In genomic region chr12:43540474-43540873, GRCh38 we compare ENCODE assay signal across 18 cellular contexts. TPM values are rescaled to one million over a fixed set of nuclear protein-coding genes. Genes with fewer than 3 reads are reported as not detected.
"Had no signal": no experiment of that assay in that cellular context is flagged by ENCODE, and none has a peak within 500 bp of the region (broad histone marks: within the 10 kb centered on the region; RNA-seq: fewer than 3 reads in every experiment).

No MANE protein-coding gene starts in this region.

- H3K9me3 ChIP-seq: sigmoid colon, suprapubic skin had no signal

- H3K4me1 ChIP-seq: sigmoid colon, suprapubic skin had no signal

- H3K4me3 ChIP-seq: sigmoid colon, suprapubic skin had no signal

- H3K27ac ChIP-seq: brain microvascular endothelial cell, sigmoid colon, suprapubic skin had no signal

- H3K36me3 ChIP-seq: brain microvascular endothelial cell, sigmoid colon, suprapubic skin had no signal

- DNase-seq: activated CD4-positive, alpha-beta T cell treated with anti-CD3 and anti-CD28 coated beads, Interleukin-2, amount 50 U/mL, for 48 hours; activated CD4-positive, CD25-positive, alpha-beta regulatory T cell treated with anti-CD3 and anti-CD28 coated beads, Interleukin-2, amount 50 U/mL, for 72 hours; activated CD8-positive, alpha-beta memory T cell treated with anti-CD3 and anti-CD28 coated beads, Interleukin-2, amount 10 ng/mL, durations not matched to agents 7 days and 5 days; activated gamma-delta T cell; activated T-cell treated with anti-CD3 and anti-CD28 coated beads, Interleukin-2, amount 50 U/mL, for 24 hours; brain microvascular endothelial cell; cerebellar nuclear complex; glutamatergic neuron; sigmoid colon; stimulated activated CD4-positive, alpha-beta T cell treated with anti-CD3 and anti-CD28 coated beads, Interleukin-12 subunit alpha, Interleukin-12 subunit beta, amount 100 ng/mL, for 4 hours; stimulated activated naive CD4-positive, alpha-beta T cell had no signal

- H3K27me3 ChIP-seq: brain microvascular endothelial cell, sigmoid colon, suprapubic skin had no signal

- ATAC-seq: activated CD8-positive, alpha-beta memory T cell treated with anti-CD3 and anti-CD28 coated beads, Interleukin-2, amount 10 ng/mL, durations not matched to agents 7 days and 5 days had no signal

RNA-seq across cellular contexts. Expression of gene ADAMTS20, which starts 11.5 kb away (rescaled TPM):
- total RNA-seq: activated CD8-positive, alpha-beta memory T cell treated with anti-CD3 and anti-CD28 coated beads, Interleukin-2, amount 10 ng/mL, durations not matched to agents 7 days and 5 days; lung microvascular endothelial cell; mononuclear cell; osteoblast; pulmonary artery endothelial cell; sigmoid colon; suprapubic skin; T-helper 2 cell treated with Interferon-gamma antibody and Interleukin-4, amounts not matched to agents 100 ng/mL and 5 ng/mL, for 36 hours had no signal
- polyA plus RNA-seq: esophagus, sigmoid colon had no signal
